20 cellular contexts compared by ENCODE assay signal in genomic region chr11:13939952-13940610, GRCh38. TPM values are rescaled to one million over a fixed set of nuclear protein-coding genes. Genes with fewer than 3 reads are reported as not detected.
DNase-seq lines count a peak whose midpoint lies in the region; ATAC-seq, FAIRE-seq and TF ChIP-seq lines count a peak whose summit lies in the region.
"Had no signal": no experiment of that assay in that cellular context is flagged by ENCODE, and none has a peak within 500 bp of the region (broad histone marks: within the 10 kb centered on the region; RNA-seq: fewer than 3 reads in every experiment).

No MANE protein-coding gene starts in this region.

- TF ChIP-seq EP300 in HepG2 (IDR thresholded peaks at IDR 0.05; ENCODE audit: low read depth in 2 of 2, low read length in 2 of 2) (no peak), HepG2 (CRISPR knock-in tag; IDR thresholded peaks at IDR 0.05; ENCODE audit: borderline replicate concordance) (no peak)

- no peaks in the 10 kb centered on the region for H3K9me3 ChIP-seq in CD4-positive, alpha-beta T cell (ENCODE audit: control insufficient read depth, low read length)
- no peaks in the 10 kb centered on the region for H3K9me3 ChIP-seq in Loucy (ENCODE audit: insufficient read depth, low read depth, low read length)
- H3K9me3 ChIP-seq in effector memory CD4-positive, alpha-beta T cell (ENCODE audit: control insufficient read depth, low read length) = no peaks in the 10 kb centered on the region
- no peaks in the 10 kb centered on the region for H3K9me3 ChIP-seq in HepG2 (ENCODE audit: low read length)

- TF ChIP-seq POLR2A in HepG2 (IDR thresholded peaks at IDR 0.05; ENCODE audit: insufficient read depth in 1 of 2, low read depth in 2 of 2, low read length in 2 of 2) = no peak

- H3K4me3 Mint-ChIP-seq in CD4-positive, alpha-beta T cell = peak overlapping the region; percentile 62
- no peak overlapping the region for H3K4me3 Mint-ChIP-seq in stimulated activated naive B cell treated with anti-CD40 and anti-IgM and Interleukin-4, amounts not matched to agents 10 μg/mL and 1 μg/mL and 100 μg/mL, for 72 hours
- H3K4me3 Mint-ChIP-seq: H9; naive B cell; stimulated activated memory B cell treated with anti-CD40 and anti-IgM and Interleukin-4, amounts not matched to agents 10 μg/mL and 1 μg/mL and 100 μg/mL, for 72 hours had no signal

- peak; percentile 78 for DNase-seq in A172 (ENCODE audit: low spot score)
- DNase-seq in CD4-positive, alpha-beta T cell = no peak
- DNase-seq in effector memory CD4-positive, alpha-beta T cell = no peak
- no peak for DNase-seq in stimulated activated naive B cell treated with anti-CD40 and anti-IgM and Interleukin-4, amounts not matched to agents 10 μg/mL and 1 μg/mL and 100 μg/mL, for 72 hours
- no peak for DNase-seq in HepG2 (ENCODE audit: low spot score)
- DNase-seq in H7 = no peak
- no peak for DNase-seq in middle frontal gyrus (ENCODE audit: extremely low spot score, low spot score)
- DNase-seq: activated CD4-positive, alpha-beta T cell treated with anti-CD3 and anti-CD28 coated beads for 1 hour; activated naive CD4-positive, alpha-beta T cell; C1 segment of cervical spinal cord; GDM1; H9; head of caudate nucleus; MM.1S; naive B cell; stimulated activated CD4-positive, alpha-beta T cell treated with anti-CD3 and anti-CD28 coated beads, Interleukin-4, amount 100 ng/mL, for 24 hours had no signal

- H3K27me3 ChIP-seq in CD4-positive, alpha-beta T cell (ENCODE audit: control insufficient read depth, insufficient read depth, low read length) = no peaks in the 10 kb centered on the region
- no peaks in the 10 kb centered on the region for H3K27me3 ChIP-seq in Loucy (ENCODE audit: insufficient read depth, low read length, poor library complexity, severe bottlenecking)
- H3K27me3 ChIP-seq in effector memory CD4-positive, alpha-beta T cell (replicated peaks; ENCODE audit: control insufficient read depth, insufficient read depth, low read length, poor library complexity, severe bottlenecking) = no peaks in the 10 kb centered on the region
- H3K27me3 ChIP-seq in HepG2 (ENCODE audit: control insufficient read depth in 1 of 2, insufficient read depth in 2 of 2, low read length in 2 of 2) = no peaks in the 10 kb centered on the region; a peak in 1 of 5 replicates
- H3K27me3 ChIP-seq in H7 (ENCODE audit: control insufficient read depth, insufficient read depth, low read length) = no peaks in the 10 kb centered on the region

- no peak for TF ChIP-seq RAD21 in HepG2 (CRISPR knock-in tag; IDR thresholded peaks at IDR 0.05)

- H2AFZ ChIP-seq in Loucy (ENCODE audit: low read length) = no peak overlapping the region
- no peak overlapping the region for H2AFZ ChIP-seq in HepG2 (ENCODE audit: low read length)

- H3F3A ChIP-seq in Loucy (ENCODE audit: low read depth) = no peaks in the 10 kb centered on the region

- peaks cover 60% of the 10 kb centered on the region for H3K4me1 Mint-ChIP-seq in CD4-positive, alpha-beta T cell (ENCODE audit: low read depth)
- peaks cover 8 to 10% of the 10 kb centered on the region in 2 donors for H3K4me1 Mint-ChIP-seq in stimulated activated naive B cell treated with anti-CD40 and anti-IgM and Interleukin-4, amounts not matched to agents 10 μg/mL and 1 μg/mL and 100 μg/mL, for 72 hours

- POLR2A ChIA-PET in CD4-positive, alpha-beta T cell (lab: Charles Lee) = interaction anchor here (0.6 to 5.2 kb wide), 12 partner anchors 9 to 899 kb away, joined by 3 to 49 read pairs (median 6); partner anchors contain the start of gene SPON1
- POLR2A ChIA-PET in HepG2 (lab: Yijun Ruan, JAX) = no interaction called here

- in situ Hi-C loops in HepG2 (cut with HindIII; ENCODE audit: extremely low pct_ligation_motif_present, low pct_unique_long_range_greater_than_20kb) = no loop called here

- no TSS peak for BruUV-seq in HepG2 (replicated peaks; lab: Mats Ljungman, UMichigan)

- peaks cover 2% of the 10 kb centered on the region for H3K9me3 Mint-ChIP-seq in CD4-positive, alpha-beta T cell
- peaks cover 2 to 4% of the 10 kb centered on the region in 2 donors for H3K9me3 Mint-ChIP-seq in stimulated activated naive B cell treated with anti-CD40 and anti-IgM and Interleukin-4, amounts not matched to agents 10 μg/mL and 1 μg/mL and 100 μg/mL, for 72 hours

- H3K4me1 ChIP-seq in Loucy (ENCODE audit: insufficient read depth, low read length, poor library complexity, severe bottlenecking) = peaks cover 11% of the 10 kb centered on the region
- peaks cover 29% of the 10 kb centered on the region for H3K4me1 ChIP-seq in effector memory CD4-positive, alpha-beta T cell (ENCODE audit: control insufficient read depth, insufficient read depth, low read length, poor library complexity, severe bottlenecking)
- H3K4me1 ChIP-seq in HepG2 (ENCODE audit: insufficient read depth, low read length) = no peaks in the 10 kb centered on the region

- H4K20me1 ChIP-seq in Loucy (ENCODE audit: insufficient read depth, low read length, poor library complexity, severe bottlenecking) (no peaks in the 10 kb centered on the region), HepG2 (ENCODE audit: insufficient read depth, low read length) (no peaks in the 10 kb centered on the region)

- WGBS in HepG2 (ENCODE audit: low lambda C conversion rate) = 36% methylated on average over 6 of the region's 6 CpGs

- H3K36me3 ChIP-seq in Loucy (ENCODE audit: insufficient read depth, low read length) (no peaks in the 10 kb centered on the region), HepG2 (replicated peaks in 1 of 2; ENCODE audit: control insufficient read depth in 1 of 2, insufficient read depth in 2 of 2, low read length in 2 of 2) (no peaks in the 10 kb centered on the region), H7 (replicated peaks; ENCODE audit: control insufficient read depth, insufficient read depth, low read length) (no peaks in the 10 kb centered on the region)
- no peaks in the 10 kb centered on the region for H3K36me3 ChIP-seq in effector memory CD4-positive, alpha-beta T cell (ENCODE audit: control insufficient read depth, insufficient read depth, low read length)

- FAIRE-seq in HepG2 (lab: Jason Lieb, UNC) = no peak
- FAIRE-seq: GM18507, urothelium cell line had no signal

- H3K9me2 ChIP-seq in Loucy (replicated peaks; ENCODE audit: low read depth, low read length) = no peaks in the 10 kb centered on the region

- peak overlapping the region; percentile 14 for H3K27ac ChIP-seq in CD4-positive, alpha-beta T cell (ENCODE audit: low read depth, low read length)
- peak overlapping the region; percentile 20 for H3K27ac ChIP-seq in effector memory CD4-positive, alpha-beta T cell (ENCODE audit: insufficient read depth, low read length, poor library complexity, severe bottlenecking)
- no peak overlapping the region for H3K27ac ChIP-seq in HepG2 (ENCODE audit: extremely low read length, insufficient read depth, low read length)

- H3K9ac ChIP-seq in Loucy (ENCODE audit: low read depth, low read length, poor library complexity, severe bottlenecking) (no peak overlapping the region), HepG2 (ENCODE audit: insufficient read depth, low read depth, low read length) (no peak overlapping the region)

- H3K27ac Mint-ChIP-seq in CD4-positive, alpha-beta T cell = peak overlapping the region; percentile 73
- H3K27ac Mint-ChIP-seq in stimulated activated naive B cell treated with anti-CD40 and anti-IgM and Interleukin-4, amounts not matched to agents 10 μg/mL and 1 μg/mL and 100 μg/mL, for 72 hours = no peak overlapping the region
- H3K27ac Mint-ChIP-seq: stimulated activated memory B cell treated with anti-CD40 and anti-IgM and Interleukin-4, amounts not matched to agents 10 μg/mL and 1 μg/mL and 100 μg/mL, for 72 hours had no signal

- intact Hi-C loops in CD4-positive, alpha-beta T cell (cut with DNase I, micrococcal nuclease) = loop anchor here in 1 of 2 experiments (1.0 to 5.0 kb wide), 4 partner anchors 15 to 168 kb away; no protein-coding TSS in a partner anchor
- intact Hi-C loops in HepG2 (cut with micrococcal nuclease; ENCODE audit: unreplicated experiment) = no loop called here

- H3K79me2 ChIP-seq in Loucy (ENCODE audit: insufficient read depth, low read length) (no peaks in the 10 kb centered on the region), HepG2 (ENCODE audit: insufficient read depth, low read length) (no peaks in the 10 kb centered on the region)

- H3K4me3 ChIP-seq in Loucy (ENCODE audit: low read length, poor library complexity, severe bottlenecking) = no peak overlapping the region
- no peak overlapping the region for H3K4me3 ChIP-seq in effector memory CD4-positive, alpha-beta T cell (ENCODE audit: insufficient read depth, low read depth, low read length, poor library complexity, severe bottlenecking)
- no peak overlapping the region for H3K4me3 ChIP-seq in HepG2 (replicated peaks in 1 of 3; ENCODE audit: insufficient read depth in 1 of 3, low read depth in 2 of 3, low read length in 3 of 3)
- no peak overlapping the region for H3K4me3 ChIP-seq in H7 (ENCODE audit: insufficient read depth, low read depth, low read length)

- CTCF ChIA-PET in CD4-positive, alpha-beta T cell (lab: Charles Lee) = interaction anchor here (1.3 kb wide), 1 partner anchor 71 kb away, joined by 3 read pairs; no protein-coding TSS in a partner anchor
- CTCF ChIA-PET in HepG2 (lab: Yijun Ruan, JAX; ENCODE audit: low intra/inter-chr PET ratio, low total read pairs) = no interaction called here

- ATAC-seq in CD4-positive, alpha-beta T cell (ENCODE audit: poor library complexity) = no peak
- no peak for ATAC-seq in stimulated activated naive B cell treated with anti-CD40 and anti-IgM and Interleukin-4, amounts not matched to agents 10 μg/mL and 1 μg/mL and 100 μg/mL, for 72 hours (replicated peaks)
- no peak for ATAC-seq in HepG2
- ATAC-seq: stimulated activated memory B cell treated with anti-CD40 and anti-IgM and Interleukin-4, amounts not matched to agents 10 μg/mL and 1 μg/mL and 100 μg/mL, for 72 hours had no signal

- H3K4me2 ChIP-seq in Loucy (ENCODE audit: low read depth, low read length, poor library complexity, severe bottlenecking) (peak overlapping the region; percentile 43), HepG2 (ENCODE audit: low read depth, low read length) (no peak overlapping the region)

- no peaks in the 10 kb centered on the region for H3K27me3 Mint-ChIP-seq in CD4-positive, alpha-beta T cell
- H3K27me3 Mint-ChIP-seq in stimulated activated naive B cell treated with anti-CD40 and anti-IgM and Interleukin-4, amounts not matched to agents 10 μg/mL and 1 μg/mL and 100 μg/mL, for 72 hours = peaks cover 7 to 22% of the 10 kb centered on the region in 2 donors

- H3K36me3 Mint-ChIP-seq in CD4-positive, alpha-beta T cell (ENCODE audit: low read depth) = peaks cover 23% of the 10 kb centered on the region
- peaks cover 0 to 4% of the 10 kb centered on the region in 2 donors for H3K36me3 Mint-ChIP-seq in stimulated activated naive B cell treated with anti-CD40 and anti-IgM and Interleukin-4, amounts not matched to agents 10 μg/mL and 1 μg/mL and 100 μg/mL, for 72 hours

- TF ChIP-seq CTCF in CD4-positive, alpha-beta T cell (IDR thresholded peaks at IDR 0.05) = no peak
- no peak for TF ChIP-seq CTCF in Loucy (conservative IDR thresholded peaks at IDR 0.05; ENCODE audit: low read length)
- TF ChIP-seq CTCF in HepG2 (CRISPR knock-in tag; IDR thresholded peaks at IDR 0.05) = no peak

RNA-seq across cellular contexts. Expression of gene SPON1, which starts 22.4 kb away (rescaled TPM):
- 0.29 TPM in 1 of 2 replicates, not detected in the other for total RNA-seq in A172 (2014; rRNA removed; shearing (Covaris generic))
- total RNA-seq in CD4-positive, alpha-beta T cell = 1 to 10 TPM; 2.1 to 2.2 TPM
- not detected in 2 replicates for total RNA-seq in HepG2 (2016; rRNA removed; fragmentation: Illumina TruSeq; extraction: Trizol)
- not detected in 2 replicates for total RNA-seq in HepG2 (2016; cell fraction: cytosol; rRNA removed; fragmentation: Illumina TruSeq; extraction: Trizol; ENCODE audit: low read depth)
- not detected in 2 replicates for total RNA-seq in HepG2 (2016; cell fraction: insoluble cytoplasmic fraction; rRNA removed; fragmentation: Illumina TruSeq; extraction: Trizol)
- total RNA-seq in HepG2 (2016; cell fraction: membrane; rRNA removed; fragmentation: Illumina TruSeq; extraction: Trizol) = not detected in 2 replicates
- not detected in 2 replicates for total RNA-seq in HepG2 (2016; cell fraction: nucleus; rRNA removed; fragmentation: Illumina TruSeq; extraction: Trizol)
- polyA plus RNA-seq in HepG2 (2011; rRNA removed) = not detected in 2 replicates
- not detected in 2 replicates for polyA plus RNA-seq in HepG2 (2011; cell fraction: cytosol; rRNA removed)
- polyA plus RNA-seq in HepG2 (2011; cell fraction: nucleus; rRNA removed) = not detected in 2 replicates
- 0.20 and 0.47 TPM in 2 replicates for polyA plus RNA-seq in HepG2 (2012)
- polyA plus RNA-seq in HepG2 (2016; cell fraction: cytosol; fragmentation: Illumina TruSeq; extraction: Trizol; ENCODE audit: low read depth) = not detected in 2 replicates
- not detected in 2 replicates for polyA plus RNA-seq in HepG2 (2016; cell fraction: insoluble cytoplasmic fraction; fragmentation: Illumina TruSeq; extraction: Trizol; ENCODE audit: low read depth)
- polyA plus RNA-seq in HepG2 (2016; cell fraction: membrane; fragmentation: Illumina TruSeq; extraction: Trizol; ENCODE audit: low read depth) = not detected in 2 replicates
- polyA plus RNA-seq in HepG2 (2016; cell fraction: nucleus; fragmentation: Illumina TruSeq; extraction: Trizol; ENCODE audit: insufficient read depth, low read depth) = not detected in 2 replicates
- polyA minus RNA-seq in HepG2 (2011; rRNA and poly(A)+ RNA removed; ENCODE audit: low replicate concordance) = not detected in 2 replicates
- polyA minus RNA-seq in HepG2 (2011; cell fraction: cytosol; rRNA and poly(A)+ RNA removed) = not detected in 2 replicates
- polyA minus RNA-seq in HepG2 (2011; cell fraction: nucleus; rRNA and poly(A)+ RNA removed) = not detected in 2 replicates
- total RNA-seq in H7 (2014; rRNA removed; shearing (Covaris generic)) = 3.9 and 4.6 TPM in 2 replicates
